ENCODE assay signal across 10 cellular contexts in the genomic region with DNA sequence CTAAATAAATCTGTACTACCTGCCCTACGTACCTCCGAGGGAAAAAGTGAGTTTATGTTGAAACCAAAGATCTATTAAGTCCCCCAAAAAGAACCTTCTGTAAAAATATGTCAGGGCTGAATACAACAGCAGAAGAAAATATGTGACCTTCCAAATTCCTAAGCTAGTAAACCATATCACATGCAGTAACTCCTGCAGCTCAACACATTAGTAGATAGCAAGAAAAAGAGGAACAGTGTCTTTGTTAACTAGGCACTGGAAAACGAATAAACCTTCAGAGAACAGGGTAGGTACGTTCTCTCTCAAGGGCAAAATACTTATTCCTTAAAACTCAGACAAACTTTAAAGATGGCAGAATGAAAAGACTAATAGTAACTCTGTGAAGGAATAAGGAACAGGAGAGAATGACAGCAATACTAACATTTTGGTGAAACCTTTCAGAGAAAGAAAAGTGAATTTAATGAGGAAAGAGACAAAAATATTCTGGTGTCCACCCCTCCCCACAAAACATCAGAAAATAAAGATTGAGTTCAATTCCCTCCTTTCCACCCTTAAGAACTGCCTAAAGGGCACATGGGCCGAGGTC. TPM values are rescaled to one million over a fixed set of nuclear protein-coding genes. Genes with fewer than 3 reads are reported as not detected.
DNase-seq lines count a peak whose midpoint lies in the region; ATAC-seq and TF ChIP-seq lines count a peak whose summit lies in the region.
"Had no signal": no experiment of that assay in that cellular context is flagged by ENCODE, and none has a peak within 500 bp of the region (broad histone marks: within the 10 kb centered on the region; RNA-seq: fewer than 3 reads in every experiment).

No MANE protein-coding gene starts in this region.

- H3K9me3 ChIP-seq in heart right ventricle (no peaks in the 10 kb centered on the region), right cardiac atrium (ENCODE audit: control insufficient read depth, low read length) (no peaks in the 10 kb centered on the region), iPS-20b (ENCODE audit: insufficient read depth, low read depth, low read length) (no peaks in the 10 kb centered on the region), uterus (no peaks in the 10 kb centered on the region)

- H3K9ac ChIP-seq in iPS-20b (ENCODE audit: low read depth, low read length): peak overlapping the region; percentile 7; the same call in 1 of the 2 replicates

- H3K27me3 ChIP-seq in heart right ventricle (no peaks in the 10 kb centered on the region), right cardiac atrium (ENCODE audit: control insufficient read depth, insufficient read depth) (no peaks in the 10 kb centered on the region), iPS-20b (ENCODE audit: insufficient read depth, low read length) (no peaks in the 10 kb centered on the region), uterus (no peaks in the 10 kb centered on the region)

- intact Hi-C loops in heart right ventricle (cut with DNase I): loop anchor here in 1 of 10 donors (2.0 kb wide), 1 partner anchor 17 kb away; no protein-coding TSS in a partner anchor
- intact Hi-C loops in right cardiac atrium (cut with DNase I): no loop called here
- intact Hi-C loops in uterus (cut with DNase I; ENCODE audit: low total_unique reads): no loop called here

- no peak for DNase-seq in heart right ventricle
- no peak for DNase-seq in right cardiac atrium
- DNase-seq in uterus: no peak
- DNase-seq in stimulated activated CD4-positive, alpha-beta T cell treated with anti-CD3 and anti-CD28 coated beads, Interleukin-2, amount 100 ng/mL, for 24 hours: no peak
- no peak for DNase-seq in HuH-7.5 (ENCODE audit: low spot score)
- DNase-seq: activated T-cell treated with anti-CD3 and anti-CD28 coated beads, Interleukin-2, amount 50 U/mL, for 48 hours; NCI-H524 had no signal

- H3K36me3 ChIP-seq in heart right ventricle: peaks cover 0 to 9% (median 2%) of the 10 kb centered on the region in 9 donors
- H3K36me3 ChIP-seq in iPS-20b (ENCODE audit: insufficient read depth, low read depth, low read length): peaks cover 9% of the 10 kb centered on the region
- no peaks in the 10 kb centered on the region for H3K36me3 ChIP-seq in uterus

- TF ChIP-seq CTCF in heart right ventricle (IDR thresholded peaks at IDR 0.05): no peak
- TF ChIP-seq CTCF in VCaP (conservative IDR thresholded peaks at IDR 0.05): no peak
- no peak for TF ChIP-seq CTCF in uterus (IDR thresholded peaks at IDR 0.05)

- H3K27ac ChIP-seq in heart right ventricle (peak overlapping the region in 8 of 10 donors; percentile 15 to 93 (median 42)), right cardiac atrium (ENCODE audit: low read length) (no peak overlapping the region), VCaP (peak overlapping the region; percentile 30; the same call in 1 of the 2 replicates), iPS-20b (ENCODE audit: low read length) (peak overlapping the region; percentile 39), uterus (peak overlapping the region; percentile 13 to 33)

- peaks cover 7 to 59% (median 47%) of the 10 kb centered on the region in 9 donors for H3K4me1 ChIP-seq in heart right ventricle
- H3K4me1 ChIP-seq in right cardiac atrium (ENCODE audit: control insufficient read depth, insufficient read depth, low read length): no peaks in the 10 kb centered on the region
- peaks cover 35% of the 10 kb centered on the region for H3K4me1 ChIP-seq in iPS-20b (ENCODE audit: insufficient read depth, low read length)
- peaks cover 0 to 8% of the 10 kb centered on the region in 2 donors for H3K4me1 ChIP-seq in uterus

- 34 to 37% methylated on average over 5 of the region's 5 CpGs for WGBS in heart right ventricle, 2 donors
- 49% methylated on average over 5 of the region's 5 CpGs for WGBS in right cardiac atrium

- ATAC-seq in heart right ventricle (no peak), right cardiac atrium (no peak), HG03280 (IDR thresholded peaks at IDR 0.05; ENCODE audit: unreplicated experiment) (no peak)

- no peak overlapping the region for H3K4me3 ChIP-seq in heart right ventricle
- H3K4me3 ChIP-seq in right cardiac atrium (ENCODE audit: low read length): no peak overlapping the region
- H3K4me3 ChIP-seq in iPS-20b (ENCODE audit: low read length): no peak overlapping the region
- no peak overlapping the region for H3K4me3 ChIP-seq in uterus

- TF ChIP-seq POLR2A in uterus (IDR thresholded peaks at IDR 0.05): no peak

RNA-seq across cellular contexts. Expression of a gene that starts 18.0 kb away (rescaled TPM):
- total RNA-seq in heart right ventricle: 10 to 100 TPM; 44.4 to 53.5 (median 49.7) TPM
- 10 to 100 TPM; 13.4 to 19.2 TPM for polyA plus RNA-seq in heart right ventricle
- total RNA-seq in right cardiac atrium: 10 to 100 TPM; 55.1 to 68.2 (median 57.1) TPM
- 23.0 TPM for polyA plus RNA-seq in right cardiac atrium
- 100 to 1,000 TPM in 1 of 4 donors, 10 to 100 TPM in 3; 20.5 to 133 (median 50.1) TPM for total RNA-seq in uterus

RNA-seq across cellular contexts. Expression of a gene that starts 18.6 kb away (rescaled TPM):
- total RNA-seq in heart right ventricle: 100 to 1,000 TPM; 419 to 538 (median 462) TPM
- 100 to 1,000 TPM; 353 to 641 TPM for polyA plus RNA-seq in heart right ventricle
- 100 to 1,000 TPM; 425 to 572 (median 530) TPM for total RNA-seq in right cardiac atrium
- polyA plus RNA-seq in right cardiac atrium: 405 TPM
- total RNA-seq in uterus: 1,000 to 10,000 TPM in 2 of 4 donors, 100 to 1,000 TPM in 2; 245 to 1,238 (median 796) TPM

RNA-seq across cellular contexts. Expression of a gene that starts 38.9 kb away (rescaled TPM):
- total RNA-seq in heart right ventricle (1 to 10 TPM in 1 of 10 donors, under 1 TPM in 8, not detected in 1; 0.17 to 1.4 (median 0.50) TPM), right cardiac atrium (under 1 TPM; 0.28 to 0.97 (median 0.37) TPM), uterus (1 to 10 TPM in 1 of 4 donors, under 1 TPM in 1, not detected in 2; 0.40 to 1.2 TPM)
- polyA plus RNA-seq in heart right ventricle (under 1 TPM in 1 of 2 donors, not detected in 1; 0.28 TPM), right cardiac atrium (0.32 TPM)
